In the genomic region with DNA sequence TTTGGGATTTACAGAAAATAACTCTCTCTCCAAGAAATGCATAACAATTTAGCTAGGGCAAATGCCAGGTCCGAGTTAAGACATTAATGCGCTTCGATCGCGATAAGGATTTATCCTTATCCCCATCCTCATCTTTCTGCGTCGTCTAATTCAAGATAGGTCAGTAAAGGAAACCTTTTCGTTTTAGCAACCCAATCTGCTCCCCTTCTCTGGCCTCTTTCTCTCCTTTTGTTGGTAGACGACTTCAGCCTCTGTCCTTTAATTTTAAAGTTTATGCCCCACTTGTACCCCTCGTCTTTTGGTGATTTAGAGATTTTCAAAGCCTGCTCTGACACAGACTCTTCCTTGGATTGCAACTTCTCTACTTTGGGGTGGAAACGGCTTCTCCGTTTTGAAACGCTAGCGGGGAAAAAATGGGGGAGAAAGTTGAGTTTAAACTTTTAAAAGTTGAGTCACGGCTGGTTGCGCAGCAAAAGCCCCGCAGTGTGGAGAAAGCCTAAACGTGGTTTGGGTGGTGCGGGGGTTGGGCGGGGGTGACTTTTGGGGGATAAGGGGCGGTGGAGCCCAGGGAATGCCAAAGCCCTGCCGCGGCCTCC, we compare ENCODE assay signal across 9 cellular contexts. TPM values are rescaled to one million over a fixed set of nuclear protein-coding genes. Genes with fewer than 3 reads are reported as not detected.
DNase-seq lines count a peak whose midpoint lies in the region; ATAC-seq and TF ChIP-seq lines count a peak whose summit lies in the region.
"Had no signal": no experiment of that assay in that cellular context is flagged by ENCODE, and none has a peak within 500 bp of the region (broad histone marks: within the 10 kb centered on the region; RNA-seq: fewer than 3 reads in every experiment).

No MANE protein-coding gene starts in this region.

- peak overlapping the region; percentile 43 to 88 (median 50) for H3K9ac ChIP-seq in subcutaneous abdominal adipose tissue (ENCODE audit: low read length in 5 of 5)
- H3K9ac ChIP-seq: BLaER1 had no signal

- H3K4me1 Mint-ChIP-seq in T-helper 1 cell treated with Interleukin-12 subunit alpha and Interleukin-12 subunit beta and Interleukin-4 antibody, amounts not matched to agents 30 μg/mL and 1 μg/mL, for 36 hours (ENCODE audit: low read depth): peaks cover 20% of the 10 kb centered on the region
- peaks cover 12% of the 10 kb centered on the region for H3K4me1 Mint-ChIP-seq in activated naive CD8-positive, alpha-beta T cell treated with anti-CD3 and anti-CD28 coated beads, Interleukin-2, amount 50 U/mL, for 24 hours

- no peak overlapping the region for H3K27ac Mint-ChIP-seq in T-helper 1 cell treated with Interleukin-12 subunit alpha and Interleukin-12 subunit beta and Interleukin-4 antibody, amounts not matched to agents 30 μg/mL and 1 μg/mL, for 36 hours
- H3K27ac Mint-ChIP-seq in activated naive CD8-positive, alpha-beta T cell treated with anti-CD3 and anti-CD28 coated beads, Interleukin-2, amount 50 U/mL, for 24 hours: no peak overlapping the region

- peaks cover 3% of the 10 kb centered on the region for H3K36me3 Mint-ChIP-seq in T-helper 1 cell treated with Interleukin-12 subunit alpha and Interleukin-12 subunit beta and Interleukin-4 antibody, amounts not matched to agents 30 μg/mL and 1 μg/mL, for 36 hours (ENCODE audit: low read depth)
- no peaks in the 10 kb centered on the region for H3K36me3 Mint-ChIP-seq in activated naive CD8-positive, alpha-beta T cell treated with anti-CD3 and anti-CD28 coated beads, Interleukin-2, amount 50 U/mL, for 24 hours (ENCODE audit: low read depth)

- no peaks in the 10 kb centered on the region for H3K36me3 ChIP-seq in left lung
- H3K36me3 ChIP-seq in subcutaneous abdominal adipose tissue (ENCODE audit: control insufficient read depth in 5 of 5, insufficient read depth in 5 of 5, low read length in 5 of 5): no peaks in the 10 kb centered on the region
- H3K36me3 ChIP-seq: BLaER1 had no signal

- H3K27me3 ChIP-seq in left lung: peaks cover 25 to 80% of the 10 kb centered on the region in 2 donors
- no peaks in the 10 kb centered on the region for H3K27me3 ChIP-seq in subcutaneous abdominal adipose tissue (ENCODE audit: control insufficient read depth in 5 of 5, insufficient read depth in 4 of 5, low read length in 5 of 5)

- H3K4me1 ChIP-seq in left lung (peaks cover 0 to 17% of the 10 kb centered on the region in 2 donors), subcutaneous abdominal adipose tissue (ENCODE audit: control insufficient read depth in 5 of 5, insufficient read depth in 5 of 5, low read length in 5 of 5) (peaks cover 0 to 38% (median 27%) of the 10 kb centered on the region in 5 donors)

- no peak for TF ChIP-seq CTCF in left lung (IDR thresholded peaks at IDR 0.05)

- H3K27me3 Mint-ChIP-seq in T-helper 1 cell treated with Interleukin-12 subunit alpha and Interleukin-12 subunit beta and Interleukin-4 antibody, amounts not matched to agents 30 μg/mL and 1 μg/mL, for 36 hours (ENCODE audit: low read depth): peaks cover 67% of the 10 kb centered on the region
- H3K27me3 Mint-ChIP-seq in activated naive CD8-positive, alpha-beta T cell treated with anti-CD3 and anti-CD28 coated beads, Interleukin-2, amount 50 U/mL, for 24 hours: peaks cover 72% of the 10 kb centered on the region

- peak overlapping the region; percentile 37 for H3K4me3 Mint-ChIP-seq in T-helper 1 cell treated with Interleukin-12 subunit alpha and Interleukin-12 subunit beta and Interleukin-4 antibody, amounts not matched to agents 30 μg/mL and 1 μg/mL, for 36 hours
- H3K4me3 Mint-ChIP-seq in activated naive CD8-positive, alpha-beta T cell treated with anti-CD3 and anti-CD28 coated beads, Interleukin-2, amount 50 U/mL, for 24 hours: peak overlapping the region; percentile 41

- DNase-seq in T-helper 1 cell: no peak
- no peak for DNase-seq in activated naive CD8-positive, alpha-beta T cell treated with anti-CD3 and anti-CD28 coated beads, Interleukin-2, amount 50 U/mL, for 24 hours
- DNase-seq in left lung: no peak
- no peak for DNase-seq in NCI-H345 (lab: John Stamatoyannopoulos, UW)
- no peak for DNase-seq in COLO829 (ENCODE audit: low spot score)

- no peak for ATAC-seq in activated naive CD8-positive, alpha-beta T cell treated with anti-CD3 and anti-CD28 coated beads, Interleukin-2, amount 50 U/mL, for 24 hours
- ATAC-seq in left lung (no peak), HG03025 (IDR thresholded peaks at IDR 0.05; ENCODE audit: low FRiP score, unreplicated experiment) (no peak)

- H3K4me3 ChIP-seq in left lung (peak overlapping the region; percentile 28 to 49), subcutaneous abdominal adipose tissue (ENCODE audit: low read depth in 1 of 5, low read length in 5 of 5) (peak overlapping the region; percentile 50 to 89 (median 60))

- intact Hi-C loops in left lung (cut with DNase I): no loop called here

- H3K9me3 ChIP-seq in left lung: no peaks in the 10 kb centered on the region
- H3K9me3 ChIP-seq in subcutaneous abdominal adipose tissue (ENCODE audit: control insufficient read depth in 5 of 5, low read length in 5 of 5): no peaks in the 10 kb centered on the region

- peak overlapping the region; percentile 47 to 72 for H3K27ac ChIP-seq in left lung
- peak overlapping the region; percentile 96 for H3K27ac ChIP-seq in subcutaneous abdominal adipose tissue (ENCODE audit: low read depth, low read length)
- H3K27ac ChIP-seq: BLaER1 had no signal

- no peaks in the 10 kb centered on the region for H3K9me3 Mint-ChIP-seq in T-helper 1 cell treated with Interleukin-12 subunit alpha and Interleukin-12 subunit beta and Interleukin-4 antibody, amounts not matched to agents 30 μg/mL and 1 μg/mL, for 36 hours
- H3K9me3 Mint-ChIP-seq in activated naive CD8-positive, alpha-beta T cell treated with anti-CD3 and anti-CD28 coated beads, Interleukin-2, amount 50 U/mL, for 24 hours: no peaks in the 10 kb centered on the region

RNA-seq across cellular contexts. Expression of a gene that starts 0.5 kb away (rescaled TPM):
- total RNA-seq in left lung: 10 to 100 TPM in 1 of 2 donors, 1 to 10 TPM in 1; 6.5 to 14.7 TPM
